ENCODE assay signal across 13 cellular contexts in the genomic region with DNA sequence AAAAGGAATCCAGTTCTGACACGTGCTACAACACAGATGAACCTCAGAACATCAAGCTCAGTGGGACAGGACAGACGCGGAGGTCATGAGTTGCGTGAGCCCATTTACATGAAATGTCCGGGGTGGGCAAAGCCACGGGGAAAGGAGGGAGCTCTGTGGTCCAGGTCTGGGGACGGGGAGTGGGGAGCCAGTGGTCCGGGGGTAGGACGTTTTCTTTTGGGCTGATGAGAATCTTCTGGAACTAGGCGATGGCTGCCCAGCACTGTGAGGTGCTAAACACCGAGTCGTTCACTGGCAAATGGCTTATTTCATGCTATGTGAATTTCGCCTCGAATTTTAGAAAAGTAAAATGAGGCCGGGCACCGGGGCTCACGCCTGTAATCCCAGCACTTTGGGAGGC. TPM values are rescaled to one million over a fixed set of nuclear protein-coding genes. Genes with fewer than 3 reads are reported as not detected.
DNase-seq lines count a peak whose midpoint lies in the region; ATAC-seq and TF ChIP-seq lines count a peak whose summit lies in the region.
"Had no signal": no experiment of that assay in that cellular context is flagged by ENCODE, and none has a peak within 500 bp of the region (broad histone marks: within the 10 kb centered on the region; RNA-seq: fewer than 3 reads in every experiment).

No MANE protein-coding gene starts in this region.

- peaks cover 17% of the 10 kb centered on the region for H3K27me3 Mint-ChIP-seq in progenitor cell of endocrine pancreas
- peaks cover 8 to 11% of the 10 kb centered on the region in 2 donors for H3K27me3 Mint-ChIP-seq in effector memory CD8-positive, alpha-beta T cell
- peaks cover 2% of the 10 kb centered on the region for H3K27me3 Mint-ChIP-seq in activated T-cell treated with anti-CD3 and anti-CD28 coated beads, Interleukin-2, amount 50 U/mL, for 24 hours

- 86% methylated on average over 17 of the region's 17 CpGs for WGBS in right cardiac atrium

- intact Hi-C loops in right cardiac atrium (cut with DNase I) (no loop called here), left ventricle myocardium superior (cut with micrococcal nuclease) (no loop called here)

- peak in 2 of 3 donors; percentile 24 to 45 for DNase-seq in right cardiac atrium
- no peak for DNase-seq in left ventricle myocardium superior
- DNase-seq in progenitor cell of endocrine pancreas (ENCODE audit: low spot score, unreplicated experiment) = no peak
- no peak for DNase-seq in effector memory CD8-positive, alpha-beta T cell
- DNase-seq in putamen (ENCODE audit: low spot score) = no peak
- no peak for DNase-seq in activated T-cell treated with anti-CD3 and anti-CD28 coated beads, Interleukin-2, amount 50 U/mL, for 24 hours
- DNase-seq: Caco-2, KBM-7, NCI-H1048, NCI-H226, NCI-H526 had no signal

- no peaks in the 10 kb centered on the region for H3K9me3 ChIP-seq in right cardiac atrium (ENCODE audit: control insufficient read depth, low read length)
- H3K9me3 ChIP-seq: Caco-2 had no signal

- no peak for TF ChIP-seq CTCF in progenitor cell of endocrine pancreas (IDR thresholded peaks at IDR 0.05; ENCODE audit: unreplicated experiment)

- H3K27ac ChIP-seq in right cardiac atrium (ENCODE audit: low read length) (no peak overlapping the region), cingulate gyrus (ENCODE audit: low read depth, low read length) (peak overlapping the region; percentile 98)

- H3K4me1 Mint-ChIP-seq in progenitor cell of endocrine pancreas (ENCODE audit: low read depth) = peaks cover 20% of the 10 kb centered on the region
- H3K4me1 Mint-ChIP-seq in effector memory CD8-positive, alpha-beta T cell (ENCODE audit: low read depth in 2 of 2) = peaks cover 4 to 7% of the 10 kb centered on the region in 2 donors
- H3K4me1 Mint-ChIP-seq in activated T-cell treated with anti-CD3 and anti-CD28 coated beads, Interleukin-2, amount 50 U/mL, for 24 hours (ENCODE audit: low read depth) = peaks cover 28% of the 10 kb centered on the region

- no peak overlapping the region for H3K4me3 Mint-ChIP-seq in progenitor cell of endocrine pancreas (ENCODE audit: low read depth)
- H3K4me3 Mint-ChIP-seq in effector memory CD8-positive, alpha-beta T cell = no peak overlapping the region
- H3K4me3 Mint-ChIP-seq in activated T-cell treated with anti-CD3 and anti-CD28 coated beads, Interleukin-2, amount 50 U/mL, for 24 hours = no peak overlapping the region

- H3K9me3 Mint-ChIP-seq in progenitor cell of endocrine pancreas (ENCODE audit: low read depth) = no peaks in the 10 kb centered on the region
- H3K9me3 Mint-ChIP-seq in effector memory CD8-positive, alpha-beta T cell = no peaks in the 10 kb centered on the region
- no peaks in the 10 kb centered on the region for H3K9me3 Mint-ChIP-seq in activated T-cell treated with anti-CD3 and anti-CD28 coated beads, Interleukin-2, amount 50 U/mL, for 24 hours

- H3K27ac Mint-ChIP-seq in progenitor cell of endocrine pancreas = peak overlapping the region; percentile 45
- peak overlapping the region in 1 of 2 donors; percentile 49 for H3K27ac Mint-ChIP-seq in effector memory CD8-positive, alpha-beta T cell
- H3K27ac Mint-ChIP-seq in activated T-cell treated with anti-CD3 and anti-CD28 coated beads, Interleukin-2, amount 50 U/mL, for 24 hours = no peak overlapping the region

- H3K27me3 ChIP-seq in right cardiac atrium (ENCODE audit: control insufficient read depth, insufficient read depth) = no peaks in the 10 kb centered on the region

- ATAC-seq in right cardiac atrium = no peak
- ATAC-seq in left ventricle myocardium superior = no peak
- no peak for ATAC-seq in effector memory CD8-positive, alpha-beta T cell (replicated peaks)
- ATAC-seq: GM12878 had no signal

- H3K36me3 Mint-ChIP-seq in progenitor cell of endocrine pancreas (ENCODE audit: insufficient read depth) = peaks cover 2% of the 10 kb centered on the region
- peaks cover 3% of the 10 kb centered on the region for H3K36me3 Mint-ChIP-seq in effector memory CD8-positive, alpha-beta T cell (ENCODE audit: insufficient read depth)
- H3K36me3 Mint-ChIP-seq in activated T-cell treated with anti-CD3 and anti-CD28 coated beads, Interleukin-2, amount 50 U/mL, for 24 hours (ENCODE audit: low read depth) = peaks cover 14% of the 10 kb centered on the region

- H3K4me1 ChIP-seq in right cardiac atrium (ENCODE audit: control insufficient read depth, insufficient read depth, low read length) = peaks cover 4% of the 10 kb centered on the region

- H3K4me3 ChIP-seq in right cardiac atrium (ENCODE audit: low read length) = no peak overlapping the region
- H3K4me3 ChIP-seq: GM12878 had no signal

RNA-seq across cellular contexts. Expression of gene LMF1, which starts 2.6 kb away (rescaled TPM):
- total RNA-seq in right cardiac atrium (10 to 100 TPM; 10.6 to 13.3 (median 11.2) TPM), left ventricle myocardium superior (6.0 TPM), progenitor cell of endocrine pancreas (26.2 and 28.2 TPM in 2 replicates)
- 7.8 TPM for polyA plus RNA-seq in right cardiac atrium

RNA-seq across cellular contexts. Expression of gene SOX8, which starts 8.2 kb away (rescaled TPM):
- total RNA-seq in right cardiac atrium (1 to 10 TPM in 3 of 4 donors, under 1 TPM in 1; 0.97 to 2.1 (median 1.9) TPM), left ventricle myocardium superior (0.47 TPM), progenitor cell of endocrine pancreas (6.7 and 7.1 TPM in 2 replicates)
- 1.5 TPM for polyA plus RNA-seq in right cardiac atrium
- total RNA-seq: GM12878 had no signal
- polyA plus RNA-seq: GM12878 had no signal

Comparison
In these comparisons a context has a peak if more than half of its experiments do, and no peak if none do; other contexts are left out.
1. DNase-seq: peak in right cardiac atrium (2 of 3); none in left ventricle myocardium superior (single experiment), progenitor cell of endocrine pancreas (single experiment), effector memory CD8-positive, alpha-beta T cell (0 of 3), putamen (single experiment) and activated T-cell treated with anti-CD3 and anti-CD28 coated beads, Interleukin-2, amount 50 U/mL, for 24 hours (single experiment).